ENCODE assay signal across 9 cellular contexts in the genomic region with DNA sequence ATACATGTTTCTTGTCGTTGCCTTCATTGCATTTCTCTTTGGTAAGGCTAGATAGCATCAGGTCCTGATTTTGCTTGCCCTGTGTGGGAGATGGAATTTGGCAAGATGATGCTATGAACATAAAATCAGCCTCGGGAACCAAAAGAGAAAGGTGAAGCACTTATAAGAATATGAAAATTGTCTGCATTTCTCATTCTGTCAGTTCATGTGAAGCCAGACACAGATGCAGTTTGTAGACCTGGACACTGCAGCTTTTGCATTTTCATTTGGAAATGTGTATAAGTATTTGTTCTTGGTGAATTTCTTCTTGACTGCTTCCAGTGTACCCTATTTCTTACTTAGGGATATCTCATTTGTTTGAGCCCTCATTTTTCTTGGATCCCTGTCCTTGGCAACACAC. TPM values are rescaled to one million over a fixed set of nuclear protein-coding genes. Genes with fewer than 3 reads are reported as not detected.
DNase-seq lines count a peak whose midpoint lies in the region; ATAC-seq and FAIRE-seq lines count a peak whose summit lies in the region.
"Had no signal": no experiment of that assay in that cellular context is flagged by ENCODE, and none has a peak within 500 bp of the region (broad histone marks: within the 10 kb centered on the region; RNA-seq: fewer than 3 reads in every experiment).

No MANE protein-coding gene starts in this region.

- H3K27ac Mint-ChIP-seq in activated T-helper 17 cell treated with anti-CD3 and anti-CD28 coated beads, Interleukin-2, amount 50 U/mL, for 72 hours, result peak overlapping the region; percentile 97
- H3K27ac Mint-ChIP-seq in stimulated activated memory B cell treated with anti-CD40 and anti-IgM and Interleukin-4, amounts not matched to agents 10 μg/mL and 1 μg/mL and 100 μg/mL, for 72 hours, result peak overlapping the region; percentile 92

- peak overlapping the region; percentile 78 for H3K27ac ChIP-seq in iPS-18a (ENCODE audit: low read length)

- peaks cover 27% of the 10 kb centered on the region for H3K4me1 Mint-ChIP-seq in activated T-helper 17 cell treated with anti-CD3 and anti-CD28 coated beads, Interleukin-2, amount 50 U/mL, for 72 hours
- H3K4me1 Mint-ChIP-seq in stimulated activated memory B cell treated with anti-CD40 and anti-IgM and Interleukin-4, amounts not matched to agents 10 μg/mL and 1 μg/mL and 100 μg/mL, for 72 hours, result peaks cover 68% of the 10 kb centered on the region

- no peaks in the 10 kb centered on the region for H3K27me3 Mint-ChIP-seq in activated T-helper 17 cell treated with anti-CD3 and anti-CD28 coated beads, Interleukin-2, amount 50 U/mL, for 72 hours
- no peaks in the 10 kb centered on the region for H3K27me3 Mint-ChIP-seq in stimulated activated memory B cell treated with anti-CD40 and anti-IgM and Interleukin-4, amounts not matched to agents 10 μg/mL and 1 μg/mL and 100 μg/mL, for 72 hours

- no peaks in the 10 kb centered on the region for H3K9me3 ChIP-seq in iPS-18a (ENCODE audit: control insufficient read depth, low read depth, low read length)

- peaks cover 61% of the 10 kb centered on the region for H3K36me3 Mint-ChIP-seq in activated T-helper 17 cell treated with anti-CD3 and anti-CD28 coated beads, Interleukin-2, amount 50 U/mL, for 72 hours (ENCODE audit: low read depth)
- peaks cover under 1% of the 10 kb centered on the region for H3K36me3 Mint-ChIP-seq in stimulated activated memory B cell treated with anti-CD40 and anti-IgM and Interleukin-4, amounts not matched to agents 10 μg/mL and 1 μg/mL and 100 μg/mL, for 72 hours

- peak overlapping the region; percentile 92 for H3K9ac ChIP-seq in iPS-18a (ENCODE audit: low read length)

- FAIRE-seq in HTR-8/SVneo (lab: Jason Lieb, UNC), result peak; percentile 82
- FAIRE-seq: TTC549 had no signal

- peaks cover 13% of the 10 kb centered on the region for H3K4me1 ChIP-seq in iPS-18a (ENCODE audit: control insufficient read depth, low read depth, low read length)

- no peaks in the 10 kb centered on the region for H3K9me3 Mint-ChIP-seq in activated T-helper 17 cell treated with anti-CD3 and anti-CD28 coated beads, Interleukin-2, amount 50 U/mL, for 72 hours
- no peaks in the 10 kb centered on the region for H3K9me3 Mint-ChIP-seq in stimulated activated memory B cell treated with anti-CD40 and anti-IgM and Interleukin-4, amounts not matched to agents 10 μg/mL and 1 μg/mL and 100 μg/mL, for 72 hours

- H3K36me3 ChIP-seq in iPS-18a (ENCODE audit: control insufficient read depth, low read depth, low read length), result peaks cover 9% of the 10 kb centered on the region

- H3K27me3 ChIP-seq in iPS-18a (ENCODE audit: control insufficient read depth, insufficient read depth, low read length), result no peaks in the 10 kb centered on the region

- DNase-seq in HTR-8/SVneo (ENCODE audit: insufficient read length, low spot score), result no peak
- no peak for DNase-seq in HCEC 1CT
- DNase-seq in NCI-H345 treated with DMSO at 0.1 percent for 48 hours (lab: John Stamatoyannopoulos, UW; ENCODE audit: unreplicated experiment), result no peak
- no peak for DNase-seq in epidermal melanocyte (ENCODE audit: insufficient read length, low spot score)

- no peak for ATAC-seq in activated T-helper 17 cell treated with anti-CD3 and anti-CD28 coated beads, Interleukin-2, amount 50 U/mL, for 72 hours (replicated peaks)
- ATAC-seq in stimulated activated memory B cell treated with anti-CD40 and anti-IgM and Interleukin-4, amounts not matched to agents 10 μg/mL and 1 μg/mL and 100 μg/mL, for 72 hours, result no peak
- no peak for ATAC-seq in GM18873 (IDR thresholded peaks at IDR 0.05; ENCODE audit: low FRiP score, unreplicated experiment)

- H3K4me3 ChIP-seq in iPS-18a (ENCODE audit: low read length), result peak overlapping the region; percentile 94

- peak overlapping the region; percentile 97 for H3K4me3 Mint-ChIP-seq in activated T-helper 17 cell treated with anti-CD3 and anti-CD28 coated beads, Interleukin-2, amount 50 U/mL, for 72 hours
- H3K4me3 Mint-ChIP-seq in stimulated activated memory B cell treated with anti-CD40 and anti-IgM and Interleukin-4, amounts not matched to agents 10 μg/mL and 1 μg/mL and 100 μg/mL, for 72 hours, result peak overlapping the region; percentile 96

RNA-seq across cellular contexts. Expression of a gene that starts 1.3 kb away (rescaled TPM):
- total RNA-seq in activated T-helper 17 cell treated with anti-CD3 and anti-CD28 coated beads, Interleukin-2, amount 50 U/mL, for 72 hours, result 100 to 1,000 TPM; 130 to 236 TPM

RNA-seq across cellular contexts. Expression of a gene that starts 23.0 kb away (rescaled TPM):
- 10 to 100 TPM; 49.3 to 85.9 TPM for total RNA-seq in activated T-helper 17 cell treated with anti-CD3 and anti-CD28 coated beads, Interleukin-2, amount 50 U/mL, for 72 hours
